Comparison of ENCODE assay signal across 9 cellular contexts in genomic region chr17:18041776-18042175, GRCh38. TPM values are rescaled to one million over a fixed set of nuclear protein-coding genes. Genes with fewer than 3 reads are reported as not detected.
DNase-seq lines count a peak whose midpoint lies in the region; ATAC-seq and TF ChIP-seq lines count a peak whose summit lies in the region.
"Had no signal": no experiment of that assay in that cellular context is flagged by ENCODE, and none has a peak within 500 bp of the region (broad histone marks: within the 10 kb centered on the region; RNA-seq: fewer than 3 reads in every experiment).

No MANE protein-coding gene starts in this region.

- H2AFZ ChIP-seq in SK-N-SH (ENCODE audit: low read depth), result no peak overlapping the region

- H3F3A ChIP-seq in SK-N-SH (replicated peaks; ENCODE audit: insufficient read depth), result no peaks in the 10 kb centered on the region

- peak overlapping the region; percentile 94 for H3K4me2 ChIP-seq in SK-N-SH

- ATAC-seq in SK-N-SH treated with all-trans-retinoic acid at 6 μM for 48 hours (no peak), psoas muscle (peak; percentile 26 to 63 (median 54)), GM19467 (IDR thresholded peaks at IDR 0.05; ENCODE audit: unreplicated experiment) (no peak)

- no peak for TF ChIP-seq RAD21 in SK-N-SH (IDR thresholded peaks at IDR 0.05; ENCODE audit: low read length)

- TF ChIP-seq CTCF in SK-N-SH (IDR thresholded peaks at IDR 0.05) (no peak), NB4 (IDR thresholded peaks at IDR 0.05; ENCODE audit: low read depth, low read length) (no peak), psoas muscle (IDR thresholded peaks at IDR 0.05) (no peak), thyroid gland (IDR thresholded peaks at IDR 0.05) (no peak)

- H3K27me3 ChIP-seq in SK-N-SH (ENCODE audit: insufficient read depth) (no peaks in the 10 kb centered on the region), psoas muscle (ENCODE audit: insufficient read depth in 3 of 3, low read length in 2 of 3) (no peaks in the 10 kb centered on the region), thyroid gland (no peaks in the 10 kb centered on the region)

- CTCF ChIA-PET in SK-N-SH (lab: Yijun Ruan, JAX), result interaction anchor here (1.1 kb wide), 1 partner anchor 123 kb away, joined by 3 read pairs; no protein-coding TSS in a partner anchor

- no peaks in the 10 kb centered on the region for H3K9me2 ChIP-seq in SK-N-SH

- peaks cover 0 to 27% of the 10 kb centered on the region in 2 experiments; a peak in 2 of 4 replicates for H3K4me1 ChIP-seq in SK-N-SH (ENCODE audit: control insufficient read depth in 1 of 2, insufficient read depth in 2 of 2, low read depth in 1 of 2, low read length in 1 of 2)
- H3K4me1 ChIP-seq in psoas muscle, result peaks cover 44% of the 10 kb centered on the region
- H3K4me1 ChIP-seq in thyroid gland, result peaks cover 26 to 32% of the 10 kb centered on the region in 2 donors

- TF ChIP-seq POLR2A in NB4 (IDR thresholded peaks at IDR 0.05; ENCODE audit: extremely low read depth, insufficient read length), result no peak
- TF ChIP-seq POLR2A in thyroid gland (IDR thresholded peaks at IDR 0.05), result no peak

- intact Hi-C loops in psoas muscle (cut with DNase I), result no loop called here
- intact Hi-C loops in thyroid gland (cut with DNase I), result no loop called here

- POLR2A ChIA-PET in SK-N-SH (lab: Yijun Ruan, JAX), result no interaction called here

- H3K36me3 ChIP-seq in SK-N-SH (replicated peaks in 1 of 2; ENCODE audit: control insufficient read depth in 1 of 2, insufficient read depth in 2 of 2, low read length in 1 of 2), result peaks cover 0 to 2% of the 10 kb centered on the region in 2 experiments
- H3K36me3 ChIP-seq in psoas muscle (ENCODE audit: insufficient read depth in 1 of 2, low read depth in 1 of 2), result peaks cover 3 to 25% of the 10 kb centered on the region in 2 donors
- no peaks in the 10 kb centered on the region for H3K36me3 ChIP-seq in thyroid gland

- 0 out of 4 replicates have a peak overlapping the region, but pooled peaks of 1 of the 2 experiments have one; percentile 2 for H3K4me3 ChIP-seq in SK-N-SH (ENCODE audit: low read depth in 2 of 2, low read length in 1 of 2)
- H3K4me3 ChIP-seq in NB4 (ENCODE audit: low read depth, low read length), result no peak overlapping the region
- peak overlapping the region; percentile 90 for H3K4me3 ChIP-seq in psoas muscle
- no peak overlapping the region for H3K4me3 ChIP-seq in thyroid gland (replicated peaks in 1 of 3)

- H3K9ac ChIP-seq in SK-N-SH, result no peak overlapping the region

- H3K9me3 ChIP-seq in SK-N-SH (no peaks in the 10 kb centered on the region), psoas muscle (no peaks in the 10 kb centered on the region), thyroid gland (no peaks in the 10 kb centered on the region)

- 29% methylated on average over 1 of the region's 1 CpG for WGBS in SK-N-SH (ENCODE audit: low lambda C conversion rate)
- 10 to 31% (median 22%) methylated on average over 1 of the region's 1 CpG for WGBS in psoas muscle, 3 donors
- WGBS in thyroid gland, 2 donors, result 40 to 72% methylated on average over 1 of the region's 1 CpG

- H3K79me2 ChIP-seq in SK-N-SH (ENCODE audit: insufficient read depth), result peaks cover 53% of the 10 kb centered on the region

- DNase-seq in SK-N-SH (no peak), NB4 (ENCODE audit: low read depth) (peak; percentile 43), epithelial cell of prostate (ENCODE audit: low read depth, low spot score) (peak; percentile 83), psoas muscle (peak; percentile 37 to 68), thyroid gland (no peak)
- DNase-seq in stimulated activated CD4-positive, alpha-beta T cell treated with anti-CD3 and anti-CD28 coated beads, Interleukin-1b, Interleukin-23, amount 100 ng/mL, for 48 hours, result no peak
- DNase-seq: NCI-H69 had no signal

- peaks cover 5% of the 10 kb centered on the region; the same call in 1 of the 2 replicates for H4K20me1 ChIP-seq in SK-N-SH (ENCODE audit: insufficient read depth)

- H3K27ac ChIP-seq in SK-N-SH (ENCODE audit: low read depth in 2 of 2, low read length in 1 of 2) (no peak overlapping the region), epithelial cell of prostate (peak overlapping the region; percentile 59), psoas muscle (peak overlapping the region; percentile 90), thyroid gland (no peak overlapping the region)

- TF ChIP-seq EP300 in SK-N-SH (IDR thresholded peaks at IDR 0.05; ENCODE audit: borderline replicate concordance in 1 of 2, low read depth in 1 of 2, low read length in 1 of 2), result no peak

TF ChIP-seq in SK-N-SH, 30 proteins besides CTCF, POLR2A, EP300 and RAD21:
- TF ChIP-seq RFX5 (IDR thresholded peaks at IDR 0.05; ENCODE audit: low read length), result no peak

TF ChIP-seq in SK-N-SH treated with all-trans-retinoic acid at 6 μM for 48 hours, 23 proteins besides CTCF, POLR2A, EP300 and RAD21:
- TF ChIP-seq CSRNP3 (CRISPR knock-in tag; IDR thresholded peaks at IDR 0.05) (no peak), RARB (CRISPR knock-in tag; IDR thresholded peaks at IDR 0.05) (no peak), ZNF70 (CRISPR knock-in tag; IDR thresholded peaks at IDR 0.05) (no peak), ISL1 (CRISPR knock-in tag; IDR thresholded peaks at IDR 0.05) (no peak), BACH2 (CRISPR knock-in tag; IDR thresholded peaks at IDR 0.05; ENCODE audit: borderline replicate concordance) (no peak), ARNTL (CRISPR knock-in tag; IDR thresholded peaks at IDR 0.05; ENCODE audit: borderline replicate concordance, low read depth) (no peak), ZFP3 (CRISPR knock-in tag; IDR thresholded peaks at IDR 0.05) (no peak), SNAI2 (CRISPR knock-in tag; IDR thresholded peaks at IDR 0.05) (no peak), TCF4 (CRISPR knock-in tag; IDR thresholded peaks at IDR 0.05; ENCODE audit: borderline replicate concordance) (no peak), ESRRG (CRISPR knock-in tag; IDR thresholded peaks at IDR 0.05) (no peak), PPARA (CRISPR knock-in tag; IDR thresholded peaks at IDR 0.05; ENCODE audit: borderline replicate concordance) (no peak), ZFP30 (CRISPR knock-in tag; IDR thresholded peaks at IDR 0.05) (no peak), TSHZ2 (CRISPR knock-in tag; IDR thresholded peaks at IDR 0.05) (no peak), OSR1 (CRISPR knock-in tag; IDR thresholded peaks at IDR 0.05) (no peak)

RNA-seq across cellular contexts. Expression of gene GID4, which starts 2.6 kb away (rescaled TPM):
- 4.3 and 4.4 TPM in 2 replicates for polyA plus RNA-seq in SK-N-SH (2012; rRNA removed)
- 5.3 and 5.8 TPM in 2 replicates for polyA plus RNA-seq in SK-N-SH (2012; cell fraction: cytosol; rRNA removed)
- polyA plus RNA-seq in SK-N-SH (2012; cell fraction: nucleus; rRNA removed), result 3.6 and 4.5 TPM in 2 replicates
- 10 to 100 TPM; 22.4 to 39.6 (median 38.5) TPM for total RNA-seq in psoas muscle
- polyA plus RNA-seq in psoas muscle, result 10 to 100 TPM; 10.8 to 55.2 (median 20.0) TPM
- 10 to 100 TPM; 12.6 to 16.8 (median 13.5) TPM for total RNA-seq in thyroid gland

RNA-seq across cellular contexts. Expression of gene ATPAF2, which starts 2.8 kb away (rescaled TPM):
- 17.0 and 20.8 TPM in 2 replicates for polyA plus RNA-seq in SK-N-SH (2012; rRNA removed)
- polyA plus RNA-seq in SK-N-SH (2012; cell fraction: cytosol; rRNA removed), result 10.6 and 14.5 TPM in 2 replicates
- polyA plus RNA-seq in SK-N-SH (2012; cell fraction: nucleus; rRNA removed), result 39.9 and 71.2 TPM in 2 replicates
- total RNA-seq in psoas muscle, result 10 to 100 TPM; 23.9 to 39.7 (median 30.4) TPM
- 10 to 100 TPM; 16.5 to 34.9 (median 23.0) TPM for polyA plus RNA-seq in psoas muscle
- 10 to 100 TPM; 28.1 to 40.1 (median 36.7) TPM for total RNA-seq in thyroid gland

RNA-seq across cellular contexts. Expression of gene DRG2, which starts 46.0 kb away (rescaled TPM):
- polyA plus RNA-seq in SK-N-SH (2012; rRNA removed) (39.9 and 43.9 TPM in 2 replicates), psoas muscle (10 to 100 TPM; 23.9 to 33.2 (median 30.6) TPM)
- polyA plus RNA-seq in SK-N-SH (2012; cell fraction: cytosol; rRNA removed), result 17.7 and 26.0 TPM in 2 replicates
- 106 and 115 TPM in 2 replicates for polyA plus RNA-seq in SK-N-SH (2012; cell fraction: nucleus; rRNA removed)
- total RNA-seq in psoas muscle (10 to 100 TPM; 23.7 to 33.5 (median 27.9) TPM), thyroid gland (10 to 100 TPM; 35.3 to 88.8 (median 59.2) TPM)

Comparison
In these comparisons a context has a peak if more than half of its experiments do, and no peak if none do; other contexts are left out.
1. DNase-seq: peak in NB4 (single experiment), epithelial cell of prostate (single experiment) and psoas muscle (2 of 2); none in SK-N-SH (single experiment), thyroid gland (0 of 2) and stimulated activated CD4-positive, alpha-beta T cell treated with anti-CD3 and anti-CD28 coated beads, Interleukin-1b, Interleukin-23, amount 100 ng/mL, for 48 hours (single experiment).
2. H3K27ac ChIP-seq: peak in epithelial cell of prostate (single experiment) and psoas muscle (single experiment); none in SK-N-SH (0 of 2) and thyroid gland (0 of 3).
3. ATAC-seq: peak in psoas muscle (4 of 4); none in SK-N-SH treated with all-trans-retinoic acid at 6 μM for 48 hours (single experiment) and GM19467 (single experiment).